ENCODE assay signal across 10 cellular contexts in genomic region chr12:101459642-101460346, GRCh38. TPM values are rescaled to one million over a fixed set of nuclear protein-coding genes. Genes with fewer than 3 reads are reported as not detected.
DNase-seq lines count a peak whose midpoint lies in the region; ATAC-seq and TF ChIP-seq lines count a peak whose summit lies in the region.
"Had no signal": no experiment of that assay in that cellular context is flagged by ENCODE, and none has a peak within 500 bp of the region (broad histone marks: within the 10 kb centered on the region; RNA-seq: fewer than 3 reads in every experiment).

No MANE protein-coding gene starts in this region.

- H3K27me3 ChIP-seq in PC-3 (ENCODE audit: low read length), result no peaks in the 10 kb centered on the region

- H3K36me3 ChIP-seq in PC-3 (ENCODE audit: low read depth, low read length), result no peaks in the 10 kb centered on the region; the same call in 1 of the 2 replicates

- H4K20me1 ChIP-seq in PC-3 (ENCODE audit: low read length), result no peaks in the 10 kb centered on the region

- H3K27me3 Mint-ChIP-seq in stimulated activated naive CD8-positive, alpha-beta T cell treated with anti-CD3 and anti-CD28 coated beads, Interleukin-15, Interleukin-2, amounts not matched to agents 100 ng/mL and 50 ng/mL, for 24 hours, result peaks cover 4% of the 10 kb centered on the region
- no peaks in the 10 kb centered on the region for H3K27me3 Mint-ChIP-seq in T-helper 2 cell treated with Interferon-gamma antibody and Interleukin-4, amounts not matched to agents 5 μg/mL and 100 μg/mL, for 36 hours (ENCODE audit: low read depth)
- H3K27me3 Mint-ChIP-seq: CD4-positive, alpha-beta T cell had no signal

- BruUV-seq in PC-3 (replicated peaks; lab: Mats Ljungman, UMichigan), result no TSS peak

- no peaks in the 10 kb centered on the region for H3K9me3 ChIP-seq in PC-3 (ENCODE audit: low read length)

- POLR2A ChIA-PET in PC-3 (lab: Charles Lee; ENCODE audit: unreplicated experiment), result interaction anchor here (0.6 kb wide), 1 partner anchor 146 kb away, joined by 10 read pairs; no protein-coding TSS in a partner anchor

- no peaks in the 10 kb centered on the region for H3F3A ChIP-seq in PC-3 (ENCODE audit: low read length, unreplicated experiment)

- DNase-seq in stimulated activated naive CD8-positive, alpha-beta T cell treated with anti-CD3 and anti-CD28 coated beads, Interleukin-15, Interleukin-2, amounts not matched to agents 100 U/mL and 50 U/mL, for 24 hours, result no peak
- DNase-seq in PC-3 (peak; percentile 94), fibroblast of the aortic adventitia (ENCODE audit: low read depth) (peak; percentile 21)
- no peak for DNase-seq in activated CD8-positive, alpha-beta memory T cell treated with anti-CD3 and anti-CD28 coated beads for 24 hours
- DNase-seq in T-helper 2 cell treated with Interferon-gamma antibody and Interleukin-4, amounts not matched to agents 5 μg/mL and 100 μg/mL, for 36 hours (ENCODE audit: low spot score), result no peak
- DNase-seq: CD4-positive, alpha-beta T cell; stimulated activated CD4-positive, alpha-beta T cell treated with anti-CD3 and anti-CD28 coated beads, Interleukin-4, amount 100 ng/mL, for 24 hours had no signal

- no peak for ATAC-seq in stimulated activated naive CD8-positive, alpha-beta T cell treated with anti-CD3 and anti-CD28 coated beads, Interleukin-15, Interleukin-2, amounts not matched to agents 100 U/mL and 50 U/mL, for 24 hours
- ATAC-seq in PC-3 (peak; percentile 100), HG03432 (IDR thresholded peaks at IDR 0.05; ENCODE audit: unreplicated experiment) (no peak), HG03439 (IDR thresholded peaks at IDR 0.05; ENCODE audit: unreplicated experiment) (no peak)

- no peak for TF ChIP-seq CTCF in PC-3 (conservative IDR thresholded peaks at IDR 0.05; ENCODE audit: low read depth, low read length)
- no peak for TF ChIP-seq CTCF in fibroblast of the aortic adventitia (IDR thresholded peaks at IDR 0.05; ENCODE audit: insufficient read depth, low read length)

- no peak overlapping the region for H3K9ac ChIP-seq in PC-3 (ENCODE audit: low read length)

- CTCF ChIA-PET in PC-3 (lab: Charles Lee), result interaction anchor here (0.6 kb wide), 2 partner anchors 32 to 167 kb away, joined by 3 to 4 read pairs; no protein-coding TSS in a partner anchor

- peak overlapping the region; percentile 43 for H3K27ac ChIP-seq in PC-3 (ENCODE audit: low read length)

- peaks cover 8% of the 10 kb centered on the region for H3K9me3 Mint-ChIP-seq in stimulated activated naive CD8-positive, alpha-beta T cell treated with anti-CD3 and anti-CD28 coated beads, Interleukin-15, Interleukin-2, amounts not matched to agents 100 ng/mL and 50 ng/mL, for 24 hours
- H3K9me3 Mint-ChIP-seq in T-helper 2 cell treated with Interferon-gamma antibody and Interleukin-4, amounts not matched to agents 5 μg/mL and 100 μg/mL, for 36 hours, result peaks cover 4% of the 10 kb centered on the region

- H3K27ac Mint-ChIP-seq in stimulated activated naive CD8-positive, alpha-beta T cell treated with anti-CD3 and anti-CD28 coated beads, Interleukin-15, Interleukin-2, amounts not matched to agents 100 ng/mL and 50 ng/mL, for 24 hours, result peak overlapping the region; percentile 15
- H3K27ac Mint-ChIP-seq in T-helper 2 cell treated with Interferon-gamma antibody and Interleukin-4, amounts not matched to agents 5 μg/mL and 100 μg/mL, for 36 hours, result no peak overlapping the region
- H3K27ac Mint-ChIP-seq: CD4-positive, alpha-beta T cell had no signal

- H3K36me3 Mint-ChIP-seq in stimulated activated naive CD8-positive, alpha-beta T cell treated with anti-CD3 and anti-CD28 coated beads, Interleukin-15, Interleukin-2, amounts not matched to agents 100 ng/mL and 50 ng/mL, for 24 hours (ENCODE audit: low read depth), result peaks cover 9% of the 10 kb centered on the region
- H3K36me3 Mint-ChIP-seq in T-helper 2 cell treated with Interferon-gamma antibody and Interleukin-4, amounts not matched to agents 5 μg/mL and 100 μg/mL, for 36 hours (ENCODE audit: low read depth), result no peaks in the 10 kb centered on the region

- H3K9me2 ChIP-seq in PC-3 (replicated peaks; ENCODE audit: low read length), result no peaks in the 10 kb centered on the region

- H3K4me1 Mint-ChIP-seq in stimulated activated naive CD8-positive, alpha-beta T cell treated with anti-CD3 and anti-CD28 coated beads, Interleukin-15, Interleukin-2, amounts not matched to agents 100 ng/mL and 50 ng/mL, for 24 hours (ENCODE audit: low read depth), result peaks cover 14% of the 10 kb centered on the region
- peaks cover 5% of the 10 kb centered on the region for H3K4me1 Mint-ChIP-seq in T-helper 2 cell treated with Interferon-gamma antibody and Interleukin-4, amounts not matched to agents 5 μg/mL and 100 μg/mL, for 36 hours (ENCODE audit: low read depth)

- H3K4me1 ChIP-seq in PC-3 (ENCODE audit: insufficient read depth, low read length), result peaks cover 10% of the 10 kb centered on the region

- intact Hi-C loops in PC-3 (cut with micrococcal nuclease), result loop anchor here (5.0 kb wide), 1 partner anchor 47 kb away; no protein-coding TSS in a partner anchor

- no peak overlapping the region for H3K4me3 Mint-ChIP-seq in stimulated activated naive CD8-positive, alpha-beta T cell treated with anti-CD3 and anti-CD28 coated beads, Interleukin-15, Interleukin-2, amounts not matched to agents 100 ng/mL and 50 ng/mL, for 24 hours
- H3K4me3 Mint-ChIP-seq in T-helper 2 cell treated with Interferon-gamma antibody and Interleukin-4, amounts not matched to agents 5 μg/mL and 100 μg/mL, for 36 hours, result no peak overlapping the region
- H3K4me3 Mint-ChIP-seq: CD4-positive, alpha-beta T cell had no signal

- H3K79me2 ChIP-seq in PC-3 (ENCODE audit: low read length), result no peaks in the 10 kb centered on the region

- no peak overlapping the region for H2AFZ ChIP-seq in PC-3 (ENCODE audit: low read length)

- peak overlapping the region; percentile 51 for H3K4me2 ChIP-seq in PC-3 (ENCODE audit: low read length)

- no peak overlapping the region for H3K4me3 ChIP-seq in PC-3 (ENCODE audit: low read length)
- H3K4me3 ChIP-seq in fibroblast of the aortic adventitia (ENCODE audit: low read depth, low read length), result no peak overlapping the region

RNA-seq across cellular contexts. Expression of gene SPIC, which starts 15.3 kb away (rescaled TPM):
- total RNA-seq in PC-3 (2014; rRNA removed), result not detected in 2 replicates
- total RNA-seq in fibroblast of the aortic adventitia (ENCODE audit: low replicate concordance), result not detected in 2 replicates
- total RNA-seq: CD4-positive, alpha-beta T cell had no signal

RNA-seq across cellular contexts. Expression of gene ARL1, which starts 52.2 kb away (rescaled TPM):
- total RNA-seq in PC-3 (2014; rRNA removed) (106 and 107 TPM in 2 replicates), fibroblast of the aortic adventitia (ENCODE audit: low replicate concordance) (83.0 and 122 TPM in 2 replicates)

Comparison
In these comparisons a context has a peak if more than half of its experiments do, and no peak if none do; other contexts are left out.
1. DNase-seq: peak in PC-3 (single experiment) and fibroblast of the aortic adventitia (single experiment); none in stimulated activated naive CD8-positive, alpha-beta T cell treated with anti-CD3 and anti-CD28 coated beads, Interleukin-15, Interleukin-2, amounts not matched to agents 100 U/mL and 50 U/mL, for 24 hours (single experiment), activated CD8-positive, alpha-beta memory T cell treated with anti-CD3 and anti-CD28 coated beads for 24 hours (single experiment) and T-helper 2 cell treated with Interferon-gamma antibody and Interleukin-4, amounts not matched to agents 5 μg/mL and 100 μg/mL, for 36 hours (single experiment).